Comparison of ENCODE assay signal across 1 cellular context in genomic region chr3:77825045-77825827, GRCh38.
TF ChIP-seq lines count a peak whose summit lies in the region.

No MANE protein-coding gene starts in this region.

TF ChIP-seq in SK-N-SH treated with all-trans-retinoic acid at 6 μM for 48 hours, 23 proteins besides CTCF, POLR2A, EP300 and RAD21 (continued from another document):
- no peak for TF ChIP-seq GLIS3 (CRISPR knock-in tag; IDR thresholded peaks at IDR 0.05)
- no peak for TF ChIP-seq POU6F1 (CRISPR knock-in tag; IDR thresholded peaks at IDR 0.05; ENCODE audit: borderline replicate concordance, low read depth)
- no peak for TF ChIP-seq BACH2 (CRISPR knock-in tag; IDR thresholded peaks at IDR 0.05; ENCODE audit: borderline replicate concordance)
- no peak for TF ChIP-seq OSR1 (CRISPR knock-in tag; IDR thresholded peaks at IDR 0.05)
- TF ChIP-seq TCF4 (CRISPR knock-in tag; IDR thresholded peaks at IDR 0.05; ENCODE audit: borderline replicate concordance) = no peak
- no peak for TF ChIP-seq CSDC2 (CRISPR knock-in tag; IDR thresholded peaks at IDR 0.05)
- no peak for TF ChIP-seq SNAI2 (CRISPR knock-in tag; IDR thresholded peaks at IDR 0.05)
- no peak for TF ChIP-seq CSRNP3 (CRISPR knock-in tag; IDR thresholded peaks at IDR 0.05)
- TF ChIP-seq ZFP30 (CRISPR knock-in tag; IDR thresholded peaks at IDR 0.05) = no peak
- TF ChIP-seq ZNF565 (CRISPR knock-in tag; conservative IDR thresholded peaks at IDR 0.05; ENCODE audit: low read depth) = no peak
- TF ChIP-seq ZNF70 (CRISPR knock-in tag; IDR thresholded peaks at IDR 0.05) = no peak
TF ChIP-seq in SK-N-SH treated with all-trans-retinoic acid at 6 μM for 48 hours: peak in this region for 3.
